ENCODE assay signal across 1 cellular context in the genomic region with DNA sequence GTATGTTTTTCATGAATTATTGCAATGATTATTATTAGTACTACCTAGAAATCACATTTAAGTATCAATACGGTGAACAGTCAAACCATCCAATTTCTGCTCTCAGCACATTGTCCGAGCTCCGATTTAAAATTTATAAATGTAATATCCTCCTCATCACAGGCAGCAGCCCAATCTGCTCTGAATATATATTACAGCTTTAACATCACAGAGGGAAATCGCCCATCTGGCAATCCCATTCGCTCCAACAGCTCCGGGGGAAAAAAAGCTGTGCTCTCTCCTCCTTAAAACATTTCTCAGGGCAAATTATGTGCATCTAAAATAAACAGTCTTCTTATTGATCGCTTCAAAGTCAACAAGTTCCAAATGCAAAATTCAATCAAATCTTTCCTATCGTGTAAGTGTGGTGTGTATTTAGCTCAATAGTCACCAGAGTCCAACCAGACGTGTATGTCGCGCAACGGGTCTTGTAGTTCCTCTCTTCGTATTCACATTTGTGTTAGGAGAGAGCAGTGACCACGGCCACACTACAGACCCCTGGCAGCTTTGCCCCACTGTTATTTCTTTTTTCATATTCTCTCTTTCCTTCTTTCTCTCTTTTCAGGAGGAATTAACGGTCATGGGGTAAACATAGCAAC.
TF ChIP-seq lines count a peak whose summit lies in the region.

No MANE protein-coding gene starts in this region.

TF ChIP-seq in IMR-90, 13 proteins besides CTCF, POLR2A, EP300 and RAD21:
- TF ChIP-seq SMC3 (IDR thresholded peaks at IDR 0.05; ENCODE audit: low read depth, low read length) (no peak), MAZ (IDR thresholded peaks at IDR 0.05; ENCODE audit: borderline replicate concordance, low read depth, low read length) (no peak), RFX5 (IDR thresholded peaks at IDR 0.05; ENCODE audit: low read depth, low read length) (no peak), RCOR1 (IDR thresholded peaks at IDR 0.05; ENCODE audit: insufficient replicate concordance, low read length) (no peak), FOS (IDR thresholded peaks at IDR 0.05; ENCODE audit: low read depth, low read length) (no peak), NFE2L2 (IDR thresholded peaks at IDR 0.05; ENCODE audit: low read depth, low read length) (no peak), MAFK (IDR thresholded peaks at IDR 0.05; ENCODE audit: low read depth, low read length) (no peak), MXI1 (IDR thresholded peaks at IDR 0.05; ENCODE audit: borderline replicate concordance, low read depth, low read length) (no peak), BHLHE40 (IDR thresholded peaks at IDR 0.05; ENCODE audit: low read depth, low read length) (no peak), CEBPB (IDR thresholded peaks at IDR 0.05; ENCODE audit: low read depth, low read length) (no peak), CHD1 (IDR thresholded peaks at IDR 0.05; ENCODE audit: low read depth, low read length) (no peak)
- TF ChIP-seq, protein P1, sequence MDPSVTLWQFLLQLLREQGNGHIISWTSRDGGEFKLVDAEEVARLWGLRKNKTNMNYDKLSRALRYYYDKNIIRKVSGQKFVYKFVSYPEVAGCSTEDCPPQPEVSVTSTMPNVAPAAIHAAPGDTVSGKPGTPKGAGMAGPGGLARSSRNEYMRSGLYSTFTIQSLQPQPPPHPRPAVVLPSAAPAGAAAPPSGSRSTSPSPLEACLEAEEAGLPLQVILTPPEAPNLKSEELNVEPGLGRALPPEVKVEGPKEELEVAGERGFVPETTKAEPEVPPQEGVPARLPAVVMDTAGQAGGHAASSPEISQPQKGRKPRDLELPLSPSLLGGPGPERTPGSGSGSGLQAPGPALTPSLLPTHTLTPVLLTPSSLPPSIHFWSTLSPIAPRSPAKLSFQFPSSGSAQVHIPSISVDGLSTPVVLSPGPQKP (IDR thresholded peaks at IDR 0.05; ENCODE audit: borderline replicate concordance, low read depth, low read length), result no peak
- TF ChIP-seq, protein P2, sequence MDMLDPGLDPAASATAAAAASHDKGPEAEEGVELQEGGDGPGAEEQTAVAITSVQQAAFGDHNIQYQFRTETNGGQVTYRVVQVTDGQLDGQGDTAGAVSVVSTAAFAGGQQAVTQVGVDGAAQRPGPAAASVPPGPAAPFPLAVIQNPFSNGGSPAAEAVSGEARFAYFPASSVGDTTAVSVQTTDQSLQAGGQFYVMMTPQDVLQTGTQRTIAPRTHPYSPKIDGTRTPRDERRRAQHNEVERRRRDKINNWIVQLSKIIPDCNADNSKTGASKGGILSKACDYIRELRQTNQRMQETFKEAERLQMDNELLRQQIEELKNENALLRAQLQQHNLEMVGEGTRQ (IDR thresholded peaks at IDR 0.05; ENCODE audit: low read depth, low read length), result no peak
